Comparison of ENCODE assay signal across 9 cellular contexts in the genomic region with DNA sequence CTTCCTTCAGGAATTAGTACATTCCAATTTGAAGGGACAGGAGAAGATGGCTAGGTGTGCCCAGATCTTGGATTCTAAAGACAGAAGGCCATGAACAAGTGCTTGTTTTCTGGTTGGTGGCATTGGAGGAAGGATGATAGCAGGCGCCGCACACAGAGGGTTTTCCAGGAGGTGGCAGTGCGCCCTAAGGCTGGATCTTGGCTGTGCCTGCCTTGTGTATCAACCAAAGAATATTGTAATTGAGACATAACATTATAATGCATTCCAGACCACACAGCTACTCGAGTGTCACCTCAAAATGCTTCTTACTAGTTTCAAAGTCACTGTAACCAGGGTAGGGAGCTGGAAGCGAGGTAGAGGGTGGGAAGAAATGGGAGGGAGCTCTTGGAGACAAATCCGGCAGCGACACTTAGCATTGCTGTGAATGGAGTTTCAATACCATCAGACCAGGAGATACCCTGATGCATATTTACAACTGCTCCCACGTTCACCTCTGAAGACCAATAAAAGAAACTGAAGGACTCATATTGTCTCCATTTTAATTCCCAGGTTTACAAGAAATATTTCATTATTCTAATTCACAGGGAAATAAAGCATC. TPM values are rescaled to one million over a fixed set of nuclear protein-coding genes. Genes with fewer than 3 reads are reported as not detected.
DNase-seq lines count a peak whose midpoint lies in the region; ATAC-seq and TF ChIP-seq lines count a peak whose summit lies in the region.
"Had no signal": no experiment of that assay in that cellular context is flagged by ENCODE, and none has a peak within 500 bp of the region (broad histone marks: within the 10 kb centered on the region; RNA-seq: fewer than 3 reads in every experiment).

No MANE protein-coding gene starts in this region.

- H3K27ac ChIP-seq in 22Rv1 (peak overlapping the region; percentile 60), GM23248 (no peak overlapping the region), left lung (no peak overlapping the region)
- H3K27ac ChIP-seq: epithelial cell of prostate had no signal

- DNase-seq in GM23248, result peak; percentile 87
- peak; percentile 1 for DNase-seq in NCI-H226
- DNase-seq in activated CD4-positive, alpha-beta T cell treated with anti-CD3 and anti-CD28 coated beads, Interleukin-2, amount 50 U/mL, for 1 hour, result peak; percentile 51
- peak; percentile 88 for DNase-seq in dermis blood vessel endothelial cell
- DNase-seq in left lung, result peak; percentile 66 to 80
- peak in 2 of 3 experiments; percentile 10 to 16 for DNase-seq in stimulated activated CD4-positive, alpha-beta T cell treated with anti-CD3 and anti-CD28 coated beads, TNF-alpha, amount 100 ng/mL, for 4 hours (ENCODE audit: low read depth in 3 of 3)

- intact Hi-C loops in left lung (cut with DNase I), result loop anchor here (10.0 kb wide), 2 partner anchors 183 to 493 kb away; a partner anchor contains a TSS

- H3K36me3 ChIP-seq in GM23248 (ENCODE audit: low read depth) (no peaks in the 10 kb centered on the region), left lung (no peaks in the 10 kb centered on the region)

- no peaks in the 10 kb centered on the region for H3K27me3 ChIP-seq in GM23248 (replicated peaks; ENCODE audit: insufficient read depth)
- no peaks in the 10 kb centered on the region for H3K27me3 ChIP-seq in left lung

- no peaks in the 10 kb centered on the region for H3K9me3 ChIP-seq in GM23248 (ENCODE audit: low read depth)
- H3K9me3 ChIP-seq in left lung, result no peaks in the 10 kb centered on the region

- H3K4me1 ChIP-seq in GM23248 (ENCODE audit: insufficient read depth) (peaks cover 5% of the 10 kb centered on the region), left lung (peaks cover 3 to 33% of the 10 kb centered on the region in 2 donors)

- TF ChIP-seq CTCF in 22Rv1 (IDR thresholded peaks at IDR 0.05) (peak; percentile 83), left lung (IDR thresholded peaks at IDR 0.05) (peak; percentile 52 to 74)

- H3K9ac ChIP-seq in GM23248, result no peak overlapping the region

- H4K20me1 ChIP-seq in GM23248 (ENCODE audit: insufficient read depth), result no peaks in the 10 kb centered on the region

- peak overlapping the region; percentile 60 for H2AFZ ChIP-seq in GM23248

- 25 to 27% methylated on average over 8 of the region's 8 CpGs for WGBS in GM23248 (ENCODE audit: low coverage in 1 of 2, low lambda C conversion rate in 2 of 2, missing lambda C conversion rate in 2 of 2), 2 experiments

- ATAC-seq in left lung, result peak; percentile 98
- ATAC-seq in GM21717 (IDR thresholded peaks at IDR 0.05; ENCODE audit: unreplicated experiment), result no peak

- H3K4me2 ChIP-seq in GM23248 (ENCODE audit: unreplicated experiment), result peak overlapping the region; percentile 79

- peak overlapping the region; percentile 33; the same call in 1 of the 2 replicates for H3K4me3 ChIP-seq in GM23248
- no peak overlapping the region for H3K4me3 ChIP-seq in left lung

- H3K79me2 ChIP-seq in GM23248 (ENCODE audit: insufficient read depth), result no peaks in the 10 kb centered on the region

- H3K9me2 ChIP-seq in GM23248 (ENCODE audit: insufficient read depth), result no peaks in the 10 kb centered on the region

- H3F3A ChIP-seq in GM23248 (ENCODE audit: insufficient read depth), result no peaks in the 10 kb centered on the region

- in situ Hi-C loops in GM23248 (cut with MboI), result loop anchor here (5.0 kb wide), 1 partner anchor 490 kb away; no protein-coding TSS in a partner anchor

RNA-seq across cellular contexts. Expression of a gene that starts 42.5 kb away (rescaled TPM):
- total RNA-seq in GM23248 (2014; rRNA removed; shearing (Covaris generic)), result not detected in 2 replicates
- polyA plus RNA-seq in GM23248 (2016; fragmentation: Nextera tagmentation; extraction: Ambion mirVana), result 0.20 TPM in 1 of 2 replicates, not detected in the other
- not detected in 2 replicates for total RNA-seq in dermis blood vessel endothelial cell
- under 1 TPM; 0.20 to 0.37 TPM for total RNA-seq in left lung

Comparison
In these comparisons a context has a peak if more than half of its experiments do, and no peak if none do; other contexts are left out.
1. DNase-seq: peak in every context shown above with its lines; median percentile 88 in dermis blood vessel endothelial cell; 87 in GM23248; 73 in left lung; 51 in activated CD4-positive, alpha-beta T cell treated with anti-CD3 and anti-CD28 coated beads, Interleukin-2, amount 50 U/mL, for 1 hour; 13 in stimulated activated CD4-positive, alpha-beta T cell treated with anti-CD3 and anti-CD28 coated beads, TNF-alpha, amount 100 ng/mL, for 4 hours; 1 in NCI-H226.